9 cellular contexts compared by ENCODE assay signal in genomic region chr4:57109530-57109846, GRCh38. TPM values are rescaled to one million over a fixed set of nuclear protein-coding genes. Genes with fewer than 3 reads are reported as not detected.
DNase-seq lines count a peak whose midpoint lies in the region; ATAC-seq and TF ChIP-seq lines count a peak whose summit lies in the region.
"Had no signal": no experiment of that assay in that cellular context is flagged by ENCODE, and none has a peak within 500 bp of the region (broad histone marks: within the 10 kb centered on the region; RNA-seq: fewer than 3 reads in every experiment).

No MANE protein-coding gene starts in this region.

- intact Hi-C loops in upper lobe of right lung (cut with DNase I): no loop called here

- peaks cover 2% of the 10 kb centered on the region for H3K27me3 ChIP-seq in mesendoderm (ENCODE audit: insufficient read depth, low read length, poor library complexity)
- no peaks in the 10 kb centered on the region for H3K27me3 ChIP-seq in upper lobe of right lung
- H3K27me3 ChIP-seq in HAP-1 (ENCODE audit: low read depth): peaks cover 76% of the 10 kb centered on the region

- H3K18ac ChIP-seq in mesendoderm (ENCODE audit: low read length): no peak overlapping the region

- peak overlapping the region; percentile 18 for H3K4me3 Mint-ChIP-seq in activated T-cell treated with anti-CD3 and anti-CD28 coated beads, Interleukin-2, amount 50 U/mL, for 24 hours
- H3K4me3 Mint-ChIP-seq in chondrocyte (ENCODE audit: unreplicated experiment): peak overlapping the region; percentile 90

- H3K79me2 ChIP-seq in mesendoderm (ENCODE audit: control insufficient read depth, insufficient read depth, low read length): no peaks in the 10 kb centered on the region

- H2BK120ac ChIP-seq in mesendoderm (ENCODE audit: low read depth, low read length): no peak overlapping the region

- in situ Hi-C loops in HAP-1 (cut with MboI; ENCODE audit: low sequenced_read_pairs): no loop called here

- no peak overlapping the region for H2BK15ac ChIP-seq in mesendoderm (replicated peaks; ENCODE audit: low read depth)

- H3K27ac ChIP-seq in mesendoderm (ENCODE audit: low read depth, low read length) (no peak overlapping the region), upper lobe of right lung (peak overlapping the region; percentile 93)

- no peak overlapping the region for H4K8ac ChIP-seq in mesendoderm (ENCODE audit: low read depth, low read length)

- no peaks in the 10 kb centered on the region for H3K4me1 ChIP-seq in mesendoderm (ENCODE audit: control insufficient read depth, low read depth, low read length)
- H3K4me1 ChIP-seq in upper lobe of right lung: peaks cover 28% of the 10 kb centered on the region
- peaks cover 6% of the 10 kb centered on the region for H3K4me1 ChIP-seq in HAP-1

- H3K4me2 ChIP-seq in mesendoderm (ENCODE audit: low read length): peak overlapping the region; percentile 71

- H3K4me1 Mint-ChIP-seq in activated T-cell treated with anti-CD3 and anti-CD28 coated beads, Interleukin-2, amount 50 U/mL, for 24 hours (ENCODE audit: low read depth): peaks cover 13% of the 10 kb centered on the region
- peaks cover 64% of the 10 kb centered on the region for H3K4me1 Mint-ChIP-seq in chondrocyte (ENCODE audit: low read depth)

- no CpG with 5 or more reads among the region's 27 CpGs for WGBS in mesendoderm (ENCODE audit: extremely low coverage, insufficient coverage, low lambda C conversion rate)

- H3K36me3 Mint-ChIP-seq in activated T-cell treated with anti-CD3 and anti-CD28 coated beads, Interleukin-2, amount 50 U/mL, for 24 hours (ENCODE audit: low read depth): no peaks in the 10 kb centered on the region
- peaks cover 41% of the 10 kb centered on the region for H3K36me3 Mint-ChIP-seq in chondrocyte (ENCODE audit: low read depth)

- no peak overlapping the region for H3K4me3 ChIP-seq in mesendoderm (ENCODE audit: low read length)
- peak overlapping the region; percentile 81 for H3K4me3 ChIP-seq in upper lobe of right lung
- H3K4me3 ChIP-seq in HAP-1: no peak overlapping the region

- H3K79me1 ChIP-seq in mesendoderm (ENCODE audit: low read length): no peaks in the 10 kb centered on the region

- H3K27me3 Mint-ChIP-seq in activated T-cell treated with anti-CD3 and anti-CD28 coated beads, Interleukin-2, amount 50 U/mL, for 24 hours: peaks cover 82% of the 10 kb centered on the region
- H3K27me3 Mint-ChIP-seq in chondrocyte (ENCODE audit: low read depth): no peaks in the 10 kb centered on the region

- H2BK5ac ChIP-seq in mesendoderm (ENCODE audit: low read length): no peak overlapping the region

- H3K56ac ChIP-seq in mesendoderm (ENCODE audit: low read length): peak overlapping the region; percentile 78

- H3K9ac ChIP-seq in mesendoderm (ENCODE audit: low read length): peak overlapping the region; percentile 46

- ATAC-seq in upper lobe of right lung: no peak

- H3K9me3 ChIP-seq in upper lobe of right lung (no peaks in the 10 kb centered on the region), HAP-1 (no peaks in the 10 kb centered on the region)

- H3K23ac ChIP-seq in mesendoderm (ENCODE audit: low read length): peak overlapping the region; percentile 89

- DNase-seq in activated T-cell treated with anti-CD3 and anti-CD28 coated beads, Interleukin-2, amount 50 U/mL, for 24 hours: no peak
- no peak for DNase-seq in activated T-cell treated with anti-CD3 and anti-CD28 coated beads, Interleukin-2, amount 50 U/mL, for 1 hour
- DNase-seq in chondrocyte (ENCODE audit: low spot score): no peak
- DNase-seq in mesendoderm: no peak
- DNase-seq in upper lobe of right lung: no peak
- DNase-seq in AG20443 (ENCODE audit: low spot score): no peak
- no peak for DNase-seq in NAMALWA (ENCODE audit: low spot score)
- no peak for DNase-seq in HAP-1 (ENCODE audit: low spot score in 2 of 2)
- DNase-seq: DND-41 had no signal

- H3K9me3 Mint-ChIP-seq in activated T-cell treated with anti-CD3 and anti-CD28 coated beads, Interleukin-2, amount 50 U/mL, for 24 hours: no peaks in the 10 kb centered on the region
- H3K9me3 Mint-ChIP-seq in chondrocyte (ENCODE audit: low read depth): no peaks in the 10 kb centered on the region

- H3K27ac Mint-ChIP-seq in activated T-cell treated with anti-CD3 and anti-CD28 coated beads, Interleukin-2, amount 50 U/mL, for 24 hours: no peak overlapping the region
- H3K27ac Mint-ChIP-seq in chondrocyte (ENCODE audit: unreplicated experiment): peak overlapping the region; percentile 95

- no peak overlapping the region for H4K5ac ChIP-seq in mesendoderm (ENCODE audit: low read length)

- no peaks in the 10 kb centered on the region for H3K36me3 ChIP-seq in mesendoderm (ENCODE audit: control insufficient read depth, insufficient read depth, low read length)
- no peaks in the 10 kb centered on the region for H3K36me3 ChIP-seq in upper lobe of right lung
- no peaks in the 10 kb centered on the region for H3K36me3 ChIP-seq in HAP-1 (replicated peaks)

- no peak overlapping the region for H3K4ac ChIP-seq in mesendoderm (ENCODE audit: low read depth, low read length)

- no peak overlapping the region for H2AK5ac ChIP-seq in mesendoderm (ENCODE audit: low read length)

- TF ChIP-seq CTCF in chondrocyte (IDR thresholded peaks at IDR 0.05) (no peak), upper lobe of right lung (IDR thresholded peaks at IDR 0.05) (no peak)

RNA-seq across cellular contexts. Expression of gene IGFBP7, which starts 0.7 kb away (rescaled TPM):
- total RNA-seq in chondrocyte: 3,991 to 5,189 TPM (median 5,125 TPM) in 3 replicates
- polyA plus RNA-seq in mesendoderm (2013, experiment 1 of 2): 3.1 TPM
- polyA plus RNA-seq in mesendoderm (2013, experiment 2 of 2): 3.3 TPM
- 661 TPM for total RNA-seq in upper lobe of right lung
